ENCODE assay signal across 15 cellular contexts in the genomic region with DNA sequence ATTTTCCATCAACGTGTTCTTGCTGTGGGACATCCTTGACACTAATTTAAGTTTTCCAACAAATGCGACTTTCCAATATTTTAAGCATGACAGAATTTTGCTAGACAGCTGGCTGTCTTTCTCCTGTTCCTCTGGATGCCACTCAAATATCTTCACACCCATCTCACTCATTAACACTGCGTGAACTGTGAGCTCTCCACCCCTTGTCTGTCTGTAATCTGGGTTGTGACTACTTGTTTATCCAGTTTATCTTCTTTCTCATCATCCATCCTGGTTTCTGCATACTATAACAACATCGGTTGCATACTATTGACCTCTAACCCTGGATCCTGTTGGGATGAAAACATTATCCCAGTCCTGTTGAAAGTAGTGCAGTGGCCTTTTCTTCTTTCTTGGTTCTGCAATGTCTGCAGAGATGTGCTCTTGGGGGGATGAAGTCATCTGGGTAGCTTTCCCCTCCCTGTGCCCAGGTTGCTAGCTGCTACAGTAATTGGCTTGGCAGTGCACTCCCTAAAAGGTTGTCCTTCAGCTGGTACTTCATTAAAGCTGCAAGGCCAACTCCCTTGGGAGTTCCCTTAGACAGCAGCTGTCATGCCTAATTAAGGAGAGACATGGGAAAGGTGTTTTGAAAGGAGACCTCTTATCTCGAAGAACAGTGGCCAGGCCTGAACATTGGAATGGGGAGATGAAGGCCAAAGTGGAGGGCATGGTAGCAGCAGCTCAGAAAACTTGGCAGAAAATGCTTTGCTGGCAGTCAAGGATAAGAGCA.
A peak's percentile ranks its signal among the peaks of the same experiment; 100 is the strongest.
DNase-seq lines count a peak whose midpoint lies in the region; ATAC-seq and TF ChIP-seq lines count a peak whose summit lies in the region.
"Had no signal": no experiment of that assay in that cellular context is flagged by ENCODE, and none has a peak within 500 bp of the region (broad histone marks: within the 10 kb centered on the region; RNA-seq: fewer than 3 reads in every experiment).

No MANE protein-coding gene starts in this region.

- no peak overlapping the region for H3K9ac ChIP-seq in parathyroid adenoma

- peak overlapping the region; percentile 58 for H3K27ac ChIP-seq in parathyroid adenoma
- H3K27ac ChIP-seq: left lung had no signal

- no peaks in the 10 kb centered on the region for H3K27me3 ChIP-seq in parathyroid adenoma (ENCODE audit: control insufficient read depth, insufficient read depth, low read length)
- H3K27me3 ChIP-seq: left lung had no signal

- H3K36me3 ChIP-seq in parathyroid adenoma (ENCODE audit: control insufficient read depth, insufficient read depth, low read length), result no peaks in the 10 kb centered on the region
- H3K36me3 ChIP-seq: left lung had no signal

- H2AFZ ChIP-seq in parathyroid adenoma, result no peak overlapping the region

- H3K4me3 ChIP-seq in epithelial cell of esophagus (ENCODE audit: low read length), result no peak overlapping the region
- no peak overlapping the region for H3K4me3 ChIP-seq in parathyroid adenoma (ENCODE audit: low read depth, low read length)
- H3K4me3 ChIP-seq: HAP-1, left lung, smooth muscle cell had no signal

- H3K9me3 ChIP-seq in parathyroid adenoma (ENCODE audit: control insufficient read depth, low read length), result no peaks in the 10 kb centered on the region
- H3K9me3 ChIP-seq: HAP-1, left lung had no signal

- no peak overlapping the region for H3K4me2 ChIP-seq in parathyroid adenoma (ENCODE audit: low read length)
- H3K4me2 ChIP-seq: smooth muscle cell had no signal

- peaks cover 54% of the 10 kb centered on the region for H3K79me2 ChIP-seq in parathyroid adenoma

- no peak for ATAC-seq in GM18520 (IDR thresholded peaks at IDR 0.05; ENCODE audit: unreplicated experiment)
- ATAC-seq: left lung, WTC11 had no signal

- H3K4me1 ChIP-seq in parathyroid adenoma, result peaks cover 35% of the 10 kb centered on the region

- TF ChIP-seq CTCF in epithelial cell of esophagus (IDR thresholded peaks at IDR 0.05; ENCODE audit: insufficient read depth, low read depth, low read length, missing control alignments) (no peak), parathyroid adenoma (IDR thresholded peaks at IDR 0.05) (no peak)

- DNase-seq in DMS79 treated with DMSO at 0.1 percent for 48 hours (lab: John Stamatoyannopoulos, UW), result peak; percentile 58
- peak; percentile 52 for DNase-seq in NCI-H2171 (lab: John Stamatoyannopoulos, UW)
- DNase-seq in epithelial cell of esophagus (ENCODE audit: low read depth), result peak; percentile 90
- DNase-seq in superior temporal gyrus (ENCODE audit: extremely low spot score), result no peak
- no peak for DNase-seq in SKM-1 (lab: John Stamatoyannopoulos, UW; ENCODE audit: unreplicated experiment)
- DNase-seq: activated naive CD4-positive, alpha-beta T cell treated with anti-CD3 and anti-CD28 coated beads, Interleukin-2, amount 10 ng/mL, durations not matched to agents 7 days and 5 days; caudate nucleus; left lung; NK-92 treated with Interleukin-12 subunit alpha and Interleukin-12 subunit beta, amount 100 ng/mL, for 24 hours; substantia nigra had no signal

Comparison
In these comparisons a context has a peak if more than half of its experiments do, and no peak if none do; other contexts are left out.
1. DNase-seq: peak in DMS79 treated with DMSO at 0.1 percent for 48 hours (single experiment), NCI-H2171 (single experiment) and epithelial cell of esophagus (single experiment); none in superior temporal gyrus (single experiment) and SKM-1 (single experiment).